ENCODE assay signal across 10 cellular contexts in genomic region chr14:104926619-104927431, GRCh38. TPM values are rescaled to one million over a fixed set of nuclear protein-coding genes. Genes with fewer than 3 reads are reported as not detected.
DNase-seq lines count a peak whose midpoint lies in the region; ATAC-seq lines count a peak whose summit lies in the region.
"Had no signal": no experiment of that assay in that cellular context is flagged by ENCODE, and none has a peak within 500 bp of the region (broad histone marks: within the 10 kb centered on the region; RNA-seq: fewer than 3 reads in every experiment).

No MANE protein-coding gene starts in this region.

- H3K27ac ChIP-seq in GM23248, result no peak overlapping the region
- H3K27ac ChIP-seq: pancreas had no signal

- H3F3A ChIP-seq in GM23248 (ENCODE audit: insufficient read depth), result 0 out of 2 replicates have a peak, but pooled peaks cover 3% of the 10 kb centered on the region

- no peak overlapping the region for H3K4me2 ChIP-seq in GM23248 (ENCODE audit: unreplicated experiment)

- in situ Hi-C loops in GM23248 (cut with MboI), result no loop called here

- no peaks in the 10 kb centered on the region for H3K79me2 ChIP-seq in GM23248 (ENCODE audit: insufficient read depth)

- H3K9me3 Mint-ChIP-seq in activated T-cell treated with anti-CD3 and anti-CD28 coated beads, Interleukin-2, amount 50 U/mL, for 4 hours, result no peaks in the 10 kb centered on the region
- H3K9me3 Mint-ChIP-seq in stimulated activated naive CD8-positive, alpha-beta T cell treated with anti-CD3 and anti-CD28 coated beads, Interleukin-15, amount 100 ng/mL, for 72 hours, result peaks cover 0 to 9% of the 10 kb centered on the region in 2 donors

- H3K9me3 ChIP-seq in GM23248 (ENCODE audit: low read depth), result no peaks in the 10 kb centered on the region
- H3K9me3 ChIP-seq: pancreas had no signal

- DNase-seq in activated T-cell treated with anti-CD3 and anti-CD28 coated beads, Interleukin-2, amount 50 U/mL, for 4 hours, result no peak
- DNase-seq in activated T-cell treated with anti-CD3 and anti-CD28 coated beads, Interleukin-2, amount 50 U/mL, for 1 hour, result no peak
- DNase-seq in SKM-1 treated with dmso at 0.1 percent for 144 hours (lab: John Stamatoyannopoulos, UW; ENCODE audit: unreplicated experiment) (peak; percentile 42), cerebellum (ENCODE audit: low spot score) (no peak), T-helper 9 cell (no peak), GM23248 (no peak)
- peak in 1 of 2 donors; percentile 39 for DNase-seq in stimulated activated naive CD8-positive, alpha-beta T cell treated with anti-CD3 and anti-CD28 coated beads, Interleukin-15, amount 100 ng/mL, for 72 hours

- H3K4me1 ChIP-seq in GM23248 (ENCODE audit: insufficient read depth), result no peaks in the 10 kb centered on the region
- H3K4me1 ChIP-seq: pancreas had no signal

- H4K20me1 ChIP-seq in GM23248 (ENCODE audit: insufficient read depth), result no peaks in the 10 kb centered on the region

- no peaks in the 10 kb centered on the region for H3K36me3 Mint-ChIP-seq in activated T-cell treated with anti-CD3 and anti-CD28 coated beads, Interleukin-2, amount 50 U/mL, for 4 hours (ENCODE audit: insufficient read depth)

- 47 to 53% methylated on average over 12 to 16 of the region's 21 CpGs for WGBS in GM23248 (ENCODE audit: low coverage in 1 of 2, low lambda C conversion rate in 2 of 2, missing lambda C conversion rate in 2 of 2), 2 experiments

- H3K4me3 ChIP-seq in GM23248, result no peak overlapping the region
- H3K4me3 ChIP-seq: pancreas had no signal

- H2AFZ ChIP-seq in GM23248, result no peak overlapping the region

- no peaks in the 10 kb centered on the region for H3K9me2 ChIP-seq in GM23248 (ENCODE audit: insufficient read depth)

- H3K4me1 Mint-ChIP-seq in activated T-cell treated with anti-CD3 and anti-CD28 coated beads, Interleukin-2, amount 50 U/mL, for 4 hours (ENCODE audit: low read depth), result no peaks in the 10 kb centered on the region
- peaks cover 15% of the 10 kb centered on the region for H3K4me1 Mint-ChIP-seq in stimulated activated naive CD8-positive, alpha-beta T cell treated with anti-CD3 and anti-CD28 coated beads, Interleukin-15, amount 100 ng/mL, for 72 hours

- H3K27me3 Mint-ChIP-seq in activated T-cell treated with anti-CD3 and anti-CD28 coated beads, Interleukin-2, amount 50 U/mL, for 4 hours (ENCODE audit: low read depth), result peaks cover 3% of the 10 kb centered on the region
- H3K27me3 Mint-ChIP-seq in stimulated activated naive CD8-positive, alpha-beta T cell treated with anti-CD3 and anti-CD28 coated beads, Interleukin-15, amount 100 ng/mL, for 72 hours, result peaks cover 14% of the 10 kb centered on the region

- no peaks in the 10 kb centered on the region for H3K27me3 ChIP-seq in GM23248 (replicated peaks; ENCODE audit: insufficient read depth)
- H3K27me3 ChIP-seq: pancreas had no signal

- ATAC-seq in activated T-cell treated with anti-CD3 and anti-CD28 coated beads, Interleukin-2, amount 50 U/mL, for 4 hours, result peak; percentile 53 to 56
- peak; percentile 48 for ATAC-seq in HG03025 (IDR thresholded peaks at IDR 0.05; ENCODE audit: low FRiP score, unreplicated experiment)
- ATAC-seq in stimulated activated naive CD8-positive, alpha-beta T cell treated with anti-CD3 and anti-CD28 coated beads, Interleukin-15, amount 100 ng/mL, for 72 hours, result peak; percentile 82

- no peak overlapping the region for H3K9ac ChIP-seq in GM23248

- H3K36me3 ChIP-seq in GM23248 (ENCODE audit: low read depth), result no peaks in the 10 kb centered on the region
- H3K36me3 ChIP-seq: pancreas had no signal

- H3K27ac Mint-ChIP-seq in stimulated activated naive CD8-positive, alpha-beta T cell treated with anti-CD3 and anti-CD28 coated beads, Interleukin-15, amount 100 ng/mL, for 72 hours, result no peak overlapping the region

- no peak overlapping the region for H3K4me3 Mint-ChIP-seq in activated T-cell treated with anti-CD3 and anti-CD28 coated beads, Interleukin-2, amount 50 U/mL, for 4 hours
- no peak overlapping the region for H3K4me3 Mint-ChIP-seq in stimulated activated naive CD8-positive, alpha-beta T cell treated with anti-CD3 and anti-CD28 coated beads, Interleukin-15, amount 100 ng/mL, for 72 hours

RNA-seq across cellular contexts. Expression of gene PLD4, which starts 2.1 kb away (rescaled TPM):
- under 1 TPM in 1 of 3 donors, not detected in 2; 0.08 TPM for total RNA-seq in activated T-cell treated with anti-CD3 and anti-CD28 coated beads, Interleukin-2, amount 50 U/mL, for 4 hours
- total RNA-seq in cerebellum, result 3.9 TPM
- not detected in 2 replicates for total RNA-seq in GM23248 (2014; rRNA removed; shearing (Covaris generic))
- polyA plus RNA-seq in GM23248 (2016; fragmentation: Nextera tagmentation; extraction: Ambion mirVana), result not detected in 2 replicates
- total RNA-seq: dermis microvascular lymphatic vessel endothelial cell had no signal

RNA-seq across cellular contexts. Expression of gene AHNAK2, which starts 51.3 kb away (rescaled TPM):
- under 1 TPM; under 0.01 to 0.08 (median 0.05) TPM for total RNA-seq in activated T-cell treated with anti-CD3 and anti-CD28 coated beads, Interleukin-2, amount 50 U/mL, for 4 hours
- 10.6 TPM for total RNA-seq in cerebellum
- total RNA-seq in GM23248 (2014; rRNA removed; shearing (Covaris generic)), result 58.0 and 64.9 TPM in 2 replicates
- 38.3 and 38.9 TPM in 2 replicates for polyA plus RNA-seq in GM23248 (2016; fragmentation: Nextera tagmentation; extraction: Ambion mirVana)

RNA-seq across cellular contexts. Expression of gene CLBA1, which starts 58.8 kb away (rescaled TPM):
- total RNA-seq in activated T-cell treated with anti-CD3 and anti-CD28 coated beads, Interleukin-2, amount 50 U/mL, for 4 hours, result 1 to 10 TPM; 2.9 to 3.8 (median 3.3) TPM
- 7.5 TPM for total RNA-seq in cerebellum
- total RNA-seq in GM23248 (2014; rRNA removed; shearing (Covaris generic)), result 10.4 and 13.5 TPM in 2 replicates
- 7.7 and 11.5 TPM in 2 replicates for polyA plus RNA-seq in GM23248 (2016; fragmentation: Nextera tagmentation; extraction: Ambion mirVana)

Comparison
In these comparisons a context has a peak if more than half of its experiments do, and no peak if none do; other contexts are left out.
1. RNA of gene AHNAK2, which starts 51.3 kb away (total RNA-seq): 58.0 to 64.9 TPM in GM23248 and 10.6 TPM in cerebellum (single experiment); under 0.01 to 0.08 TPM in activated T-cell treated with anti-CD3 and anti-CD28 coated beads, Interleukin-2, amount 50 U/mL, for 4 hours; every median in the first group is over 10 times any median in the second.
2. Peak in every context shown above with its lines, with median percentiles within 50 percentile points of each other: ATAC-seq.